ENCODE assay signal across 29 cellular contexts in genomic region chr20:59806578-59806975, GRCh38.
"Had no signal": no experiment of that assay in that cellular context is flagged by ENCODE, and none has a peak within 500 bp of the region (broad histone marks: within the 10 kb centered on the region; RNA-seq: fewer than 3 reads in every experiment).

No MANE protein-coding gene starts in this region.

- H3K27ac ChIP-seq: breast epithelium, gastroesophageal sphincter, hepatocyte, neutrophil, ovary, suprapubic skin, tibial nerve had no signal

- H2AFZ ChIP-seq: hepatocyte had no signal

- H3K9me3 Mint-ChIP-seq: activated B cell treated with CpG ODN at 0.5 μM for 24 hours; activated T-cell treated with anti-CD3 and anti-CD28 coated beads, Interleukin-2, amount 50 U/mL, for 4 hours; effector memory CD8-positive, alpha-beta T cell; T-helper 2 cell treated with Interferon-gamma antibody and Interleukin-4, amounts not matched to agents 5 μg/mL and 100 μg/mL, for 36 hours had no signal

- H3K36me3 Mint-ChIP-seq: activated naive CD4-positive, alpha-beta T cell treated with anti-CD3 and anti-CD28 coated beads, Interleukin-2, amount 50 U/mL, for 72 hours; mesothelial cell of epicardium; stimulated activated memory B cell treated with anti-CD40 and anti-IgM and Interleukin-4, amounts not matched to agents 10 μg/mL and 1 μg/mL and 100 μg/mL, for 72 hours had no signal

- H3K27ac Mint-ChIP-seq: activated B cell treated with CpG ODN at 0.5 μM for 24 hours; activated CD4-positive, alpha-beta T cell treated with anti-CD3 and anti-CD28 coated beads for 36 hours; activated naive CD4-positive, alpha-beta T cell treated with anti-CD3 and anti-CD28 coated beads, Interleukin-2, amount 50 U/mL, for 72 hours; activated T-helper 17 cell treated with anti-CD3 and anti-CD28 coated beads, Interleukin-2, amount 50 U/mL, for 72 hours; effector memory CD8-positive, alpha-beta T cell; mesothelial cell of epicardium; nephron progenitor cell; progenitor cell of endocrine pancreas; stimulated activated memory B cell treated with anti-CD40 and anti-IgM and Interleukin-4, amounts not matched to agents 10 μg/mL and 1 μg/mL and 100 μg/mL, for 72 hours; T-helper 2 cell treated with Interferon-gamma antibody and Interleukin-4, amounts not matched to agents 5 μg/mL and 100 μg/mL, for 36 hours had no signal

- H3K79me2 ChIP-seq: hepatocyte had no signal

- H3K27me3 ChIP-seq: hepatocyte, ovary, tibial nerve had no signal

- H3K4me2 ChIP-seq: hepatocyte, smooth muscle cell had no signal

- H3K9me3 ChIP-seq: breast epithelium, gastroesophageal sphincter, neutrophil, ovary, suprapubic skin, tibial nerve had no signal

- DNase-seq: activated B cell treated with CpG ODN at 0.5 μM for 24 hours; activated CD4-positive, alpha-beta T cell treated with anti-CD3 and anti-CD28 coated beads for 36 hours; activated CD4-positive, alpha-beta T cell treated with anti-CD3 and anti-CD28 coated beads, Interleukin-2, amount 50 U/mL, for 4 hours; activated naive CD4-positive, alpha-beta T cell; activated T-cell treated with anti-CD3 and anti-CD28 coated beads, Interleukin-2, amount 50 U/mL, for 4 hours; cortex of kidney; effector memory CD8-positive, alpha-beta T cell; erythroblast; left cardiac atrium; naive B cell; nephron progenitor cell; stimulated activated CD4-positive, alpha-beta T cell treated with anti-CD3 and anti-CD28 coated beads, Interleukin-1b, Interleukin-23, amount 100 ng/mL, for 48 hours; stimulated activated CD4-positive, alpha-beta T cell treated with anti-CD3 and anti-CD28 coated beads, Interleukin-4, amount 100 ng/mL, for 4 hours; stimulated activated CD8-positive, alpha-beta memory T cell treated with anti-CD3 and anti-CD28 coated beads, Interleukin-4, amount 100 ng/mL, for 48 hours; T-helper 1 cell had no signal

- H3K36me3 ChIP-seq: breast epithelium, gastroesophageal sphincter, neutrophil, ovary, suprapubic skin, tibial nerve had no signal

- H3K4me1 ChIP-seq: breast epithelium, gastroesophageal sphincter, suprapubic skin had no signal

- H3K4me3 ChIP-seq: breast epithelium, gastroesophageal sphincter, hepatocyte, ovary, smooth muscle cell, suprapubic skin, tibial nerve had no signal

- H3K4me1 Mint-ChIP-seq: activated B cell treated with CpG ODN at 0.5 μM for 24 hours; activated CD4-positive, alpha-beta T cell treated with anti-CD3 and anti-CD28 coated beads for 36 hours; activated T-helper 17 cell treated with anti-CD3 and anti-CD28 coated beads, Interleukin-2, amount 50 U/mL, for 72 hours; mesothelial cell of epicardium; naive B cell; nephron progenitor cell; stimulated activated memory B cell treated with anti-CD40 and anti-IgM and Interleukin-4, amounts not matched to agents 10 μg/mL and 1 μg/mL and 100 μg/mL, for 72 hours had no signal

- H3K4me3 Mint-ChIP-seq: activated B cell treated with CpG ODN at 0.5 μM for 24 hours; activated CD4-positive, alpha-beta T cell treated with anti-CD3 and anti-CD28 coated beads for 36 hours; activated T-cell treated with anti-CD3 and anti-CD28 coated beads, Interleukin-2, amount 50 U/mL, for 4 hours; activated T-helper 17 cell treated with anti-CD3 and anti-CD28 coated beads, Interleukin-2, amount 50 U/mL, for 72 hours; effector memory CD8-positive, alpha-beta T cell; mesothelial cell of epicardium; naive B cell; nephron progenitor cell; stimulated activated memory B cell treated with anti-CD40 and anti-IgM and Interleukin-4, amounts not matched to agents 10 μg/mL and 1 μg/mL and 100 μg/mL, for 72 hours; T-helper 2 cell treated with Interferon-gamma antibody and Interleukin-4, amounts not matched to agents 5 μg/mL and 100 μg/mL, for 36 hours had no signal

- ATAC-seq: activated CD4-positive, alpha-beta T cell treated with anti-CD3 and anti-CD28 coated beads for 36 hours; activated naive CD4-positive, alpha-beta T cell treated with anti-CD3 and anti-CD28 coated beads, Interleukin-2, amount 50 U/mL, for 72 hours; activated T-cell treated with anti-CD3 and anti-CD28 coated beads, Interleukin-2, amount 50 U/mL, for 4 hours; activated T-helper 17 cell treated with anti-CD3 and anti-CD28 coated beads, Interleukin-2, amount 50 U/mL, for 72 hours; effector memory CD8-positive, alpha-beta T cell; gastroesophageal sphincter; left cardiac atrium had no signal
